In the genomic region with DNA sequence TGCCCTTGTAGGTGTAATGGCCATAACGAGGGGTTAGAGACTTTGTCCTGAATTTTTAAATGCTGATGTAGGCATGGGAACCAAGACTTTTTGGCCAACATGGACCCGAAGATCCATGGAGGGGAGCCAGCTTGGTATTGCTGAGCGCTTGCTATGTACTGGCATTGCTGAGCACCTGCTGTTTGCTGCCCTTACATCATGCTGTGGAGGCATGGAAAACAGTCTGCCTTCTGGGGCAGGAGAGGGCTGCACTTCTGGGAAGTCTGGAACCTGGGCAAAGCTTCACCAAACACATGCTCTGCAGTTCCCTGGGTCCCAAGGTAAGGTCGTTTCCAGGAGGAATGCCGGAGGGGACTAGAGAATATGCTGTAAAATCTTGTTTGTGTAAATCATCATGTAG, we compare ENCODE assay signal across 22 cellular contexts.
A peak's percentile ranks its signal among the peaks of the same experiment; 100 is the strongest.
DNase-seq lines count a peak whose midpoint lies in the region; ATAC-seq, FAIRE-seq and TF ChIP-seq lines count a peak whose summit lies in the region.
"Had no signal": no experiment of that assay in that cellular context is flagged by ENCODE, and none has a peak within 500 bp of the region (broad histone marks: within the 10 kb centered on the region; RNA-seq: fewer than 3 reads in every experiment).

No MANE protein-coding gene starts in this region.

- H3K4me1 ChIP-seq in DND-41 (ENCODE audit: insufficient read depth, low read length) (peaks cover 11% of the 10 kb centered on the region), astrocyte (ENCODE audit: insufficient read depth, low read length) (peaks cover 27% of the 10 kb centered on the region), mesenchymal stem cell (ENCODE audit: control insufficient read depth, insufficient read depth, low read depth, low read length) (peaks cover 10% of the 10 kb centered on the region), gastrocnemius medialis (peaks cover 3 to 19% of the 10 kb centered on the region in 2 donors)

- 98% methylated on average over 4 of the region's 5 CpGs for WGBS in mesenchymal stem cell

- no peaks in the 10 kb centered on the region for H3K27me3 ChIP-seq in DND-41 (ENCODE audit: insufficient read depth, low read length, poor library complexity)
- H3K27me3 ChIP-seq in astrocyte (ENCODE audit: insufficient read depth, low read length): no peaks in the 10 kb centered on the region
- no peaks in the 10 kb centered on the region for H3K27me3 ChIP-seq in mesenchymal stem cell (ENCODE audit: control insufficient read depth in 1 of 2, insufficient read depth in 1 of 2, low read length in 2 of 2)
- H3K27me3 ChIP-seq in gastrocnemius medialis: no peaks in the 10 kb centered on the region
- H3K27me3 ChIP-seq: BLaER1 treated with 17β-estradiol and CSF1 and Interleukin-3, amounts not matched to agents 10 nM and 100 nM had no signal

- H3K27ac ChIP-seq in DND-41 (ENCODE audit: low read length) (0 out of 2 replicates have a peak overlapping the region, but pooled peaks have one; percentile 18), astrocyte (ENCODE audit: low read depth, low read length) (no peak overlapping the region), mesenchymal stem cell (ENCODE audit: low read length, poor library complexity, severe bottlenecking) (peak overlapping the region; percentile 68), gastrocnemius medialis (no peak overlapping the region)
- H3K27ac ChIP-seq: 22Rv1; BLaER1 treated with 17β-estradiol and CSF1 and Interleukin-3, amounts not matched to agents 10 nM and 100 nM; HL-60; KMS-11 had no signal

- no peaks in the 10 kb centered on the region for H3K36me3 Mint-ChIP-seq in astrocyte (ENCODE audit: low read depth, unreplicated experiment)
- H3K36me3 Mint-ChIP-seq: CD4-positive, alpha-beta memory T cell had no signal

- H3K27me3 Mint-ChIP-seq in astrocyte (ENCODE audit: low read depth, unreplicated experiment): no peaks in the 10 kb centered on the region

- H2BK120ac ChIP-seq in mesenchymal stem cell (ENCODE audit: low read depth, low read length): no peak overlapping the region

- H3K18ac ChIP-seq in mesenchymal stem cell (ENCODE audit: low read depth in 1 of 2, low read length in 2 of 2): peak overlapping the region; percentile 71 to 79

- no peak overlapping the region for H3K23ac ChIP-seq in mesenchymal stem cell (ENCODE audit: low read length in 2 of 2)

- H2BK15ac ChIP-seq in mesenchymal stem cell (ENCODE audit: low read depth, poor library complexity, severe bottlenecking): peak overlapping the region; percentile 39

- no peaks in the 10 kb centered on the region for H4K20me1 ChIP-seq in DND-41 (ENCODE audit: insufficient read depth, low read length)
- no peaks in the 10 kb centered on the region for H4K20me1 ChIP-seq in astrocyte (ENCODE audit: insufficient read depth, low read length)
- H4K20me1 ChIP-seq: BLaER1 treated with 17β-estradiol and CSF1 and Interleukin-3, amounts not matched to agents 10 nM and 100 nM had no signal

- no peaks in the 10 kb centered on the region for H3K9me3 ChIP-seq in DND-41 (ENCODE audit: insufficient read depth, low read length, severe bottlenecking)
- no peaks in the 10 kb centered on the region for H3K9me3 ChIP-seq in astrocyte (ENCODE audit: insufficient read depth, low read depth, low read length)
- H3K9me3 ChIP-seq in mesenchymal stem cell (ENCODE audit: control insufficient read depth, low read length): no peaks in the 10 kb centered on the region
- H3K9me3 ChIP-seq in gastrocnemius medialis: no peaks in the 10 kb centered on the region
- H3K9me3 ChIP-seq: BLaER1 treated with 17β-estradiol and CSF1 and Interleukin-3, amounts not matched to agents 10 nM and 100 nM had no signal

- no peak overlapping the region for H3K4me2 ChIP-seq in DND-41 (ENCODE audit: insufficient read depth, low read length)
- H3K4me2 ChIP-seq in astrocyte (ENCODE audit: low read length): peak overlapping the region; percentile 58
- H3K4me2 ChIP-seq in mesenchymal stem cell (ENCODE audit: low read length, poor library complexity, severe bottlenecking): no peak overlapping the region
- H3K4me2 ChIP-seq: BLaER1 treated with 17β-estradiol and CSF1 and Interleukin-3, amounts not matched to agents 10 nM and 100 nM; KMS-11 had no signal

- in situ Hi-C loops in gastrocnemius medialis (cut with MboI; ENCODE audit: low sequenced_read_pairs in 4 of 4): loop anchor here in 1 of 4 donors (10.0 kb wide), 1 partner anchor 105 kb away; no protein-coding TSS in a partner anchor

- H2AK5ac ChIP-seq in mesenchymal stem cell (ENCODE audit: low read length, severe bottlenecking): peak overlapping the region; percentile 94

- TF ChIP-seq CTCF in DND-41 (IDR thresholded peaks at IDR 0.05; ENCODE audit: borderline replicate concordance, extremely low read depth, low read length, poor library complexity, severe bottlenecking): no peak
- no peak for TF ChIP-seq CTCF in astrocyte (IDR thresholded peaks at IDR 0.05; ENCODE audit: insufficient read depth, low read depth, low read length)
- TF ChIP-seq CTCF in gastrocnemius medialis (IDR thresholded peaks at IDR 0.05 in 4 of 5, conservative IDR thresholded peaks at IDR 0.05 in 1 of 5): no peak
- no peak for TF ChIP-seq CTCF in GM20000 (IDR thresholded peaks at IDR 0.05; ENCODE audit: extremely low read depth, missing control alignments)

- no peak for TF ChIP-seq POLR2A in gastrocnemius medialis (IDR thresholded peaks at IDR 0.05)

- no peak for ATAC-seq in DND-41 (ENCODE audit: insufficient read depth, low read depth)
- ATAC-seq in gastrocnemius medialis: no peak
- no peak for ATAC-seq in HG02678 (IDR thresholded peaks at IDR 0.05; ENCODE audit: unreplicated experiment)

- H3K36me3 ChIP-seq in DND-41 (ENCODE audit: insufficient read depth, low read length): no peaks in the 10 kb centered on the region
- H3K36me3 ChIP-seq in astrocyte (ENCODE audit: insufficient read depth, low read length): no peaks in the 10 kb centered on the region
- no peaks in the 10 kb centered on the region for H3K36me3 ChIP-seq in mesenchymal stem cell (ENCODE audit: control insufficient read depth in 1 of 2, insufficient read depth in 2 of 2, low read depth in 1 of 2, low read length in 2 of 2)
- H3K36me3 ChIP-seq in gastrocnemius medialis: no peaks in the 10 kb centered on the region
- H3K36me3 ChIP-seq: BLaER1 treated with 17β-estradiol and CSF1 and Interleukin-3, amounts not matched to agents 10 nM and 100 nM had no signal

- no peak overlapping the region for H2AFZ ChIP-seq in DND-41 (ENCODE audit: low read depth, low read length)
- no peak overlapping the region for H2AFZ ChIP-seq in astrocyte (ENCODE audit: low read depth, low read length)
- H2AFZ ChIP-seq in mesenchymal stem cell (ENCODE audit: low read depth, low read length): no peak overlapping the region

- peak overlapping the region; percentile 29 for H4K91ac ChIP-seq in mesenchymal stem cell (ENCODE audit: low read length)

- H3K9me3 Mint-ChIP-seq in astrocyte (ENCODE audit: unreplicated experiment): no peaks in the 10 kb centered on the region
- H3K9me3 Mint-ChIP-seq: CD4-positive, alpha-beta memory T cell had no signal

- H3K27ac Mint-ChIP-seq in astrocyte (ENCODE audit: unreplicated experiment): no peak overlapping the region

- peak overlapping the region in 1 of 2 experiments; percentile 78 for H3K14ac ChIP-seq in mesenchymal stem cell (ENCODE audit: low read length in 2 of 2)

- no peak overlapping the region for H2BK5ac ChIP-seq in mesenchymal stem cell (ENCODE audit: low read depth, low read length, poor library complexity, severe bottlenecking)

- peak overlapping the region; percentile 86 for H4K8ac ChIP-seq in mesenchymal stem cell (ENCODE audit: low read length)

- FAIRE-seq in astrocyte (lab: Jason Lieb, UNC): no peak
- FAIRE-seq: H54 had no signal

- peak overlapping the region; percentile 12 to 26 for H3K4ac ChIP-seq in mesenchymal stem cell (ENCODE audit: low read depth in 1 of 2, low read length in 2 of 2)

- intact Hi-C loops in gastrocnemius medialis (cut with DNase I; ENCODE audit: low total_unique reads): no loop called here

- H3K9ac ChIP-seq in DND-41 (ENCODE audit: low read depth, low read length) (no peak overlapping the region), astrocyte (ENCODE audit: low read length) (no peak overlapping the region), mesenchymal stem cell (ENCODE audit: low read length) (no peak overlapping the region)
- H3K9ac ChIP-seq: BLaER1 treated with 17β-estradiol and CSF1 and Interleukin-3, amounts not matched to agents 10 nM and 100 nM; KMS-11 had no signal

- no peak overlapping the region for H3K4me3 Mint-ChIP-seq in astrocyte (ENCODE audit: unreplicated experiment)
- H3K4me3 Mint-ChIP-seq: CD4-positive, alpha-beta memory T cell had no signal

- no peaks in the 10 kb centered on the region for H3K79me1 ChIP-seq in mesenchymal stem cell (replicated peaks; ENCODE audit: low read length, poor library complexity, severe bottlenecking)

- H2BK12ac ChIP-seq in mesenchymal stem cell (ENCODE audit: low read length in 2 of 2): peak overlapping the region; percentile 51 to 64

- H3K79me2 ChIP-seq in DND-41 (ENCODE audit: insufficient read depth, low read length) (no peaks in the 10 kb centered on the region), astrocyte (ENCODE audit: insufficient read depth, low read length) (no peaks in the 10 kb centered on the region)

- H3K4me3 ChIP-seq in DND-41 (ENCODE audit: low read depth in 1 of 2, low read length in 2 of 2) (no peak overlapping the region), astrocyte (ENCODE audit: insufficient read depth, low read depth, low read length) (no peak overlapping the region), mesenchymal stem cell (ENCODE audit: insufficient read depth in 1 of 2, low read depth in 1 of 2, low read length in 2 of 2) (no peak overlapping the region), gastrocnemius medialis (no peak overlapping the region)
- H3K4me3 ChIP-seq: BLaER1 treated with 17β-estradiol and CSF1 and Interleukin-3, amounts not matched to agents 10 nM and 100 nM had no signal

- peak; percentile 50 for DNase-seq in NCI-H146 (lab: John Stamatoyannopoulos, UW)
- no peak for DNase-seq in NCI-H146 treated with DMSO at 0.1 percent for 48 hours (lab: John Stamatoyannopoulos, UW; ENCODE audit: unreplicated experiment)
- DNase-seq in DND-41: no peak
- no peak for DNase-seq in astrocyte (ENCODE audit: low read depth)
- no peak for DNase-seq in mesenchymal stem cell
- DNase-seq in gastrocnemius medialis: no peak
- DNase-seq in GM20000 (ENCODE audit: low spot score): no peak
- DNase-seq: Calu3; CD4-positive, alpha-beta memory T cell; DMS53; NCI-H2081 treated with DMSO at 0.1 percent for 48 hours; NCI-H2171 treated with DMSO at 0.1 percent for 48 hours; NCI-H526; NK-92 treated with Interleukin-12 subunit alpha and Interleukin-12 subunit beta, amount 100 ng/mL, for 24 hours; SIG-M5; T-helper 1 cell had no signal

- H3K4me1 Mint-ChIP-seq in astrocyte (ENCODE audit: low read depth, unreplicated experiment): peaks cover 19% of the 10 kb centered on the region
- H3K4me1 Mint-ChIP-seq: CD4-positive, alpha-beta memory T cell had no signal

Comparison
In these comparisons a context has a peak if more than half of its experiments do, and no peak if none do; other contexts are left out.
1. H3K27ac ChIP-seq: peak in DND-41 (single experiment) and mesenchymal stem cell (single experiment); none in astrocyte (single experiment) and gastrocnemius medialis (0 of 4).